Comparison of ENCODE assay signal across 8 cellular contexts in genomic region chr2:112692496-112692911, GRCh38. TPM values are rescaled to one million over a fixed set of nuclear protein-coding genes. Genes with fewer than 3 reads are reported as not detected.
DNase-seq lines count a peak whose midpoint lies in the region; ATAC-seq, FAIRE-seq and TF ChIP-seq lines count a peak whose summit lies in the region.

No MANE protein-coding gene starts in this region.

- no peaks in the 10 kb centered on the region for H3K27me3 Mint-ChIP-seq in activated B cell treated with CpG ODN at 0.5 μM for 24 hours

- H3K4me3 Mint-ChIP-seq in activated B cell treated with CpG ODN at 0.5 μM for 24 hours = no peak overlapping the region

- H3K36me3 Mint-ChIP-seq in activated B cell treated with CpG ODN at 0.5 μM for 24 hours (ENCODE audit: low read depth) = no peaks in the 10 kb centered on the region

- no peak for TF ChIP-seq CTCF in activated B cell treated with CpG ODN at 0.5 μM for 24 hours (IDR thresholded peaks at IDR 0.05)

- intact Hi-C loops in activated B cell treated with CpG ODN at 0.5 μM for 24 hours (cut with micrococcal nuclease) = no loop called here

- peak; percentile 97 for FAIRE-seq in urothelium cell line (lab: Jason Lieb, UNC)

- DNase-seq in NCI-H1417 (lab: John Stamatoyannopoulos, UW) (peak in 2 of 3 experiments; percentile 75 to 87), NCI-H1417 treated with DMSO at 0.1 percent for 48 hours (lab: John Stamatoyannopoulos, UW) (no peak), NCI-H146 treated with DMSO at 0.1 percent for 48 hours (lab: John Stamatoyannopoulos, UW; ENCODE audit: unreplicated experiment) (peak; percentile 82), activated B cell treated with CpG ODN at 0.5 μM for 24 hours (no peak), dermis blood vessel endothelial cell (peak; percentile 85), myocyte (ENCODE audit: low read depth) (peak; percentile 93), urothelium cell line (ENCODE audit: low spot score) (peak; percentile 98)

- POLR2A ChIA-PET in activated B cell treated with CpG ODN at 0.5 μM for 24 hours (lab: Charles Lee) = interaction anchor here (0.9 to 2.9 kb wide), 2 partner anchors 10 to 14 kb away, joined by 3 to 23 read pairs; no protein-coding TSS in a partner anchor

- ATAC-seq in HG02798 (IDR thresholded peaks at IDR 0.05; ENCODE audit: poor library complexity, unreplicated experiment) (peak; percentile 92), activated B cell treated with CpG ODN at 0.5 μM for 24 hours (ENCODE audit: low read depth) (peak; percentile 43)

- peak overlapping the region; percentile 37 for H3K27ac Mint-ChIP-seq in activated B cell treated with CpG ODN at 0.5 μM for 24 hours

- CTCF ChIA-PET in activated B cell treated with CpG ODN at 0.5 μM for 24 hours (lab: Charles Lee) = interaction anchor here (3.2 to 6.2 kb wide), 3 partner anchors 15 to 66 kb away, joined by 11 to 47 read pairs (median 34); no protein-coding TSS in a partner anchor

- H3K4me1 Mint-ChIP-seq in activated B cell treated with CpG ODN at 0.5 μM for 24 hours = peaks cover 17% of the 10 kb centered on the region

- no peaks in the 10 kb centered on the region for H3K9me3 Mint-ChIP-seq in activated B cell treated with CpG ODN at 0.5 μM for 24 hours

RNA-seq across cellular contexts. Expression of gene NT5DC4, which starts 28.3 kb away (rescaled TPM):
- total RNA-seq in activated B cell treated with CpG ODN at 0.5 μM for 24 hours = 1.4 and 2.1 TPM in 2 replicates
- total RNA-seq in dermis blood vessel endothelial cell = not detected in 2 replicates
- total RNA-seq in myocyte = not detected in 2 replicates
- not detected for polyA plus RNA-seq in myocyte (2012)

RNA-seq across cellular contexts. Expression of gene SLC20A1, which starts 46.8 kb away (rescaled TPM):
- total RNA-seq in activated B cell treated with CpG ODN at 0.5 μM for 24 hours = 46.9 and 54.6 TPM in 2 replicates
- total RNA-seq in dermis blood vessel endothelial cell = 31.1 and 75.5 TPM in 2 replicates
- total RNA-seq in myocyte = 22.9 and 36.8 TPM in 2 replicates
- 125 TPM for polyA plus RNA-seq in myocyte (2012)

Comparison
In these comparisons a context has a peak if more than half of its experiments do, and no peak if none do; other contexts are left out.
1. DNase-seq: peak in NCI-H1417 (2 of 3), NCI-H146 treated with DMSO at 0.1 percent for 48 hours (single experiment), dermis blood vessel endothelial cell (single experiment), myocyte (single experiment) and urothelium cell line (single experiment); none in NCI-H1417 treated with DMSO at 0.1 percent for 48 hours (single experiment) and activated B cell treated with CpG ODN at 0.5 μM for 24 hours (single experiment).